ENCODE assay signal across 1 cellular context in genomic region chr1:26351591-26352337, GRCh38.
A peak's percentile ranks its signal among the peaks of the same experiment; 100 is the strongest.
TF ChIP-seq lines count a peak whose summit lies in the region.

No MANE protein-coding gene starts in this region.

TF ChIP-seq in HepG2, 621 proteins besides CTCF, POLR2A, EP300 and RAD21 (continued from another document and continues in another):
- TF ChIP-seq ZBED4 (CRISPR knock-in tag; IDR thresholded peaks at IDR 0.05; ENCODE audit: borderline replicate concordance) (no peak; the same call in 1 of the 2 replicates), ZHX2 (IDR thresholded peaks at IDR 0.05; ENCODE audit: low read depth) (no peak), ZHX2 (CRISPR knock-in tag; IDR thresholded peaks at IDR 0.05; ENCODE audit: borderline replicate concordance) (no peak), PAX8 (CRISPR knock-in tag; IDR thresholded peaks at IDR 0.05; ENCODE audit: borderline replicate concordance) (no peak), ZMAT5 (CRISPR knock-in tag; IDR thresholded peaks at IDR 0.05; ENCODE audit: borderline replicate concordance, low read depth) (no peak), ZNF331 (CRISPR knock-in tag; IDR thresholded peaks at IDR 0.05) (no peak), ARNTL (CRISPR knock-in tag; IDR thresholded peaks at IDR 0.05) (no peak), ZNF549 (CRISPR knock-in tag; IDR thresholded peaks at IDR 0.05) (no peak), SKIL (CRISPR knock-in tag; IDR thresholded peaks at IDR 0.05; ENCODE audit: borderline replicate concordance) (no peak), ZSCAN9 (CRISPR knock-in tag; IDR thresholded peaks at IDR 0.05; ENCODE audit: borderline replicate concordance) (no peak), ZNF501 (CRISPR knock-in tag; IDR thresholded peaks at IDR 0.05) (no peak), AGO1 (IDR thresholded peaks at IDR 0.05; ENCODE audit: low read depth, low read length, poor library complexity, severe bottlenecking) (no peak), SAP130 (CRISPR knock-in tag; IDR thresholded peaks at IDR 0.05; ENCODE audit: low read depth) (peak; percentile 83), SOX6 (IDR thresholded peaks at IDR 0.05) (no peak), SOX6 (CRISPR knock-in tag; IDR thresholded peaks at IDR 0.05) (peak; percentile 83), ZNF75D (CRISPR knock-in tag; IDR thresholded peaks at IDR 0.05; ENCODE audit: borderline replicate concordance) (no peak), TMF1 (CRISPR knock-in tag; IDR thresholded peaks at IDR 0.05; ENCODE audit: low read depth) (no peak), ZBTB14 (CRISPR knock-in tag; IDR thresholded peaks at IDR 0.05) (no peak), ZIK1 (CRISPR knock-in tag; IDR thresholded peaks at IDR 0.05; ENCODE audit: borderline replicate concordance, low read depth) (no peak), IKZF5 (CRISPR knock-in tag; IDR thresholded peaks at IDR 0.05) (peak; percentile 24; the same call in 1 of the 2 replicates), ZFP36L1 (CRISPR knock-in tag; IDR thresholded peaks at IDR 0.05) (no peak; the same call in 1 of the 2 replicates), SCMH1 (CRISPR knock-in tag; IDR thresholded peaks at IDR 0.05; ENCODE audit: borderline replicate concordance) (no peak), ZNF407 (CRISPR knock-in tag; IDR thresholded peaks at IDR 0.05; ENCODE audit: not compliant biosample characterization) (no peak), ZGPAT (CRISPR knock-in tag; IDR thresholded peaks at IDR 0.05) (no peak; the same call in 1 of the 2 replicates), ARNT2 (CRISPR knock-in tag; IDR thresholded peaks at IDR 0.05; ENCODE audit: low read depth) (no peak), GLI4 (CRISPR knock-in tag; IDR thresholded peaks at IDR 0.05; ENCODE audit: borderline replicate concordance) (no peak), ELF4 (CRISPR knock-in tag; IDR thresholded peaks at IDR 0.05; ENCODE audit: borderline replicate concordance) (no peak), ZBTB7A (CRISPR knock-in tag; IDR thresholded peaks at IDR 0.05) (no peak), SMAD3 (CRISPR knock-in tag; IDR thresholded peaks at IDR 0.05) (no peak), ZFP90 (CRISPR knock-in tag; IDR thresholded peaks at IDR 0.05; ENCODE audit: borderline replicate concordance) (no peak; the same call in 1 of the 2 replicates), ISX (CRISPR knock-in tag; conservative IDR thresholded peaks at IDR 0.05) (no peak), RBFOX2 (IDR thresholded peaks at IDR 0.05; ENCODE audit: low read depth, low read length) (0 out of 2 replicates have a peak, but pooled peaks have one; percentile 25), DR1 (CRISPR knock-in tag; IDR thresholded peaks at IDR 0.05) (no peak), MAFG (CRISPR knock-in tag; IDR thresholded peaks at IDR 0.05) (no peak)
